Comparison of ENCODE assay signal across 10 cellular contexts in genomic region chr21:44485254-44485793, GRCh38. TPM values are rescaled to one million over a fixed set of nuclear protein-coding genes. Genes with fewer than 3 reads are reported as not detected.
DNase-seq lines count a peak whose midpoint lies in the region; ATAC-seq and TF ChIP-seq lines count a peak whose summit lies in the region.
"Had no signal": no experiment of that assay in that cellular context is flagged by ENCODE, and none has a peak within 500 bp of the region (broad histone marks: within the 10 kb centered on the region; RNA-seq: fewer than 3 reads in every experiment).

No MANE protein-coding gene starts in this region.

- H3K27me3 ChIP-seq in PC-3 (ENCODE audit: low read length) = no peaks in the 10 kb centered on the region

- no peaks in the 10 kb centered on the region for H3F3A ChIP-seq in PC-3 (ENCODE audit: low read length, unreplicated experiment)

- H4K20me1 ChIP-seq in PC-3 (ENCODE audit: low read length) = no peaks in the 10 kb centered on the region

- DNase-seq in NCI-H146 treated with DMSO at 0.1 percent for 48 hours (lab: John Stamatoyannopoulos, UW; ENCODE audit: unreplicated experiment) = peak; percentile 49
- peak; percentile 7 for DNase-seq in activated CD8-positive, alpha-beta memory T cell treated with anti-CD3 and anti-CD28 coated beads, Interleukin-2, amount 50 U/mL, for 1 hour (ENCODE audit: extremely low read depth)
- no peak for DNase-seq in left ventricle myocardium superior
- DNase-seq in stimulated activated CD4-positive, alpha-beta T cell treated with anti-CD3 and anti-CD28 coated beads, TNF-alpha, amount 100 ng/mL, for 24 hours (ENCODE audit: low read depth in 3 of 3) = peak in 2 of 3 experiments; percentile 19 to 50
- DNase-seq in EL = no peak
- DNase-seq in PC-3 = no peak

- H3K36me3 ChIP-seq in PC-3 (ENCODE audit: low read depth, low read length) = no peaks in the 10 kb centered on the region

- POLR2A ChIA-PET in PC-3 (lab: Charles Lee; ENCODE audit: unreplicated experiment) = no interaction called here

- no peak for TF ChIP-seq CTCF in PC-3 (conservative IDR thresholded peaks at IDR 0.05; ENCODE audit: low read depth, low read length)

- CTCF ChIA-PET in PC-3 (lab: Charles Lee) = no interaction called here

- no peak overlapping the region for H3K9ac ChIP-seq in PC-3 (ENCODE audit: low read length)

- H3K9me3 ChIP-seq in PC-3 (ENCODE audit: low read length) = no peaks in the 10 kb centered on the region

- H3K4me2 ChIP-seq in PC-3 (ENCODE audit: low read length) = no peak overlapping the region

- no peaks in the 10 kb centered on the region for H3K9me2 ChIP-seq in PC-3 (replicated peaks; ENCODE audit: low read length)

- intact Hi-C loops in left ventricle myocardium superior (cut with micrococcal nuclease) = no loop called here
- intact Hi-C loops in PC-3 (cut with micrococcal nuclease) = no loop called here

- no peak overlapping the region for H2AFZ ChIP-seq in PC-3 (ENCODE audit: low read length)

- H3K79me2 ChIP-seq in PC-3 (ENCODE audit: low read length) = no peaks in the 10 kb centered on the region

- H3K4me3 ChIP-seq in PC-3 (ENCODE audit: low read length) = no peak overlapping the region

- no peak overlapping the region for H3K27ac ChIP-seq in PC-3 (ENCODE audit: low read length)

- ATAC-seq in left ventricle myocardium superior (peak; percentile 68), PC-3 (no peak), GM18498 (IDR thresholded peaks at IDR 0.05; ENCODE audit: unreplicated experiment) (no peak), HG03457 (IDR thresholded peaks at IDR 0.05; ENCODE audit: unreplicated experiment) (no peak)

- BruUV-seq in PC-3 (replicated peaks; lab: Mats Ljungman, UMichigan) = no TSS peak

- H3K4me1 ChIP-seq in PC-3 (ENCODE audit: insufficient read depth, low read length) = no peaks in the 10 kb centered on the region; the same call in 1 of the 2 replicates

RNA-seq across cellular contexts. Expression of gene LRRC3, which starts 30.0 kb away (rescaled TPM):
- total RNA-seq in left ventricle myocardium superior (2.1 TPM), PC-3 (2014; rRNA removed) (3.1 and 4.1 TPM in 2 replicates)
- total RNA-seq: LHCN-M2 had no signal

RNA-seq across cellular contexts. Expression of gene KRTAP10-1, which starts 54.7 kb away (rescaled TPM):
- total RNA-seq in left ventricle myocardium superior (not detected), PC-3 (2014; rRNA removed) (not detected in 2 replicates)
- total RNA-seq: kidney epithelial cell, LHCN-M2 had no signal

Comparison
In these comparisons a context has a peak if more than half of its experiments do, and no peak if none do; other contexts are left out.
1. DNase-seq: peak in NCI-H146 treated with DMSO at 0.1 percent for 48 hours (single experiment), activated CD8-positive, alpha-beta memory T cell treated with anti-CD3 and anti-CD28 coated beads, Interleukin-2, amount 50 U/mL, for 1 hour (single experiment) and stimulated activated CD4-positive, alpha-beta T cell treated with anti-CD3 and anti-CD28 coated beads, TNF-alpha, amount 100 ng/mL, for 24 hours (2 of 3); none in left ventricle myocardium superior (single experiment), EL (single experiment) and PC-3 (single experiment).